In the genomic region with DNA sequence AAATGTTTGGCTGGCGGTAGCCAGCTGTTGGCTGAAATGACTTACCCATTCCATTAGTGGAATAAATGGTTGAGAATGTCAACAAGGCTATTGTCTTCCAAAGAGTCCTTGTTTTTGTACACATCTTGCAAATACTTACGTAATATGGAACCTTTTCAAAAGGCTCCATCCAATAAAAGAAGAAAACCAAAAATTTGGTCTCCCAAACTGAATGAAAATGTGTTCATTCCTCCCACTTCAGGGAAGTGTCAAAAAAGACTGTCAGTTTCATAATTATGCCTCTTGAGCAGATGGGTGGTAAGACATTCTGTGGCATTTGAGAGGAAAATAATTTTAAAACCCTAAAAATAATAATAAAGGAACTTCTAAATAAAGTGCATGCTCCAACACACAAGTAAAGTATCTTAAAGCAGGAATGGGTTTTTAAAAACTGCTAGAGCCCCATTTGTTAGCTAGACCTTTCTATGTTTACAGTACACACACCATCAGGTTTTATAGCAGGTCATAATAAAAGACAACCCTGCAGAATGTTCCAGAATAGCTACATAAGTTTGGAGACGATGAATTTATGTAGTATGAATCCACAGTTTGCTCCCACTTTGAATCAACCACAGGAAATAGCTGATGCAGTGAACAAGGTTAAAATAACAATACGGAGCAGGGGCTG, we compare ENCODE assay signal across 20 cellular contexts.
A peak's percentile ranks its signal among the peaks of the same experiment; 100 is the strongest.
DNase-seq lines count a peak whose midpoint lies in the region; ATAC-seq and TF ChIP-seq lines count a peak whose summit lies in the region.
"Had no signal": no experiment of that assay in that cellular context is flagged by ENCODE, and none has a peak within 500 bp of the region (broad histone marks: within the 10 kb centered on the region; RNA-seq: fewer than 3 reads in every experiment).

No MANE protein-coding gene starts in this region.

- H2BK20ac ChIP-seq in H9 (ENCODE audit: low read depth, low read length, poor library complexity, severe bottlenecking) = no peak overlapping the region

- intact Hi-C loops in colonic mucosa (cut with DNase I) = no loop called here
- intact Hi-C loops in mucosa of descending colon (cut with DNase I, micrococcal nuclease) = no loop called here
- intact Hi-C loops in activated CD4-positive, alpha-beta memory T cell treated with anti-CD3 and anti-CD28 coated beads for 36 hours (cut with micrococcal nuclease) = no loop called here

- H3K14ac ChIP-seq in H9 (ENCODE audit: insufficient read depth, low read length) = no peak overlapping the region

- no peak overlapping the region for H3K23ac ChIP-seq in H9 (ENCODE audit: insufficient read length, low read depth, low read length)

- POLR2A ChIA-PET in activated CD4-positive, alpha-beta memory T cell treated with anti-CD3 and anti-CD28 coated beads for 36 hours (lab: Charles Lee) = no interaction called here

- no peak overlapping the region for H3K4me3 Mint-ChIP-seq in H9
- H3K4me3 Mint-ChIP-seq in activated CD4-positive, alpha-beta memory T cell treated with anti-CD3 and anti-CD28 coated beads for 36 hours = no peak overlapping the region
- H3K4me3 Mint-ChIP-seq: CD14-positive monocyte had no signal

- no peak overlapping the region for H2BK12ac ChIP-seq in H9 (ENCODE audit: insufficient read length, low read depth, low read length)

- no peak overlapping the region for H2BK15ac ChIP-seq in H9 (ENCODE audit: low read depth, low read length)

- H2BK5ac ChIP-seq in H9 (ENCODE audit: insufficient read length, low read length) = no peak overlapping the region

- H3K56ac ChIP-seq in H9 (ENCODE audit: insufficient read length, low read depth, low read length) = no peak overlapping the region

- no peaks in the 10 kb centered on the region for H3K27me3 Mint-ChIP-seq in H9 (ENCODE audit: low read depth)
- H3K27me3 Mint-ChIP-seq in activated CD4-positive, alpha-beta memory T cell treated with anti-CD3 and anti-CD28 coated beads for 36 hours = no peaks in the 10 kb centered on the region

- no peaks in the 10 kb centered on the region for H3K79me2 ChIP-seq in H9 (ENCODE audit: insufficient read depth, low read length)
- no peaks in the 10 kb centered on the region for H3K79me2 ChIP-seq in hepatocyte

- no peak overlapping the region for H3K18ac ChIP-seq in H9 (ENCODE audit: insufficient read length, low read depth, low read length)

- WGBS in H9 (ENCODE audit: extremely low coverage, insufficient read length, low lambda C conversion rate) = no CpG with 5 or more reads among the region's 4 CpGs
- WGBS in hepatocyte (ENCODE audit: low lambda C conversion rate, missing lambda C conversion rate) = 59% methylated on average over 4 of the region's 4 CpGs

- CTCF ChIA-PET in activated CD4-positive, alpha-beta memory T cell treated with anti-CD3 and anti-CD28 coated beads for 36 hours (lab: Charles Lee) = no interaction called here

- no peaks in the 10 kb centered on the region for H3K9me3 Mint-ChIP-seq in H9
- H3K9me3 Mint-ChIP-seq in activated CD4-positive, alpha-beta memory T cell treated with anti-CD3 and anti-CD28 coated beads for 36 hours = peaks cover 9% of the 10 kb centered on the region

- H4K91ac ChIP-seq in H9 (ENCODE audit: insufficient read length, low read depth, low read length) = no peak overlapping the region

- no peak overlapping the region for H2AFZ ChIP-seq in H9 (ENCODE audit: low read length)
- no peak overlapping the region for H2AFZ ChIP-seq in hepatocyte

- DNase-seq in H9 = no peak
- DNase-seq in colonic mucosa = no peak
- DNase-seq in hepatocyte (ENCODE audit: low spot score) = no peak
- DNase-seq in mucosa of descending colon = no peak
- no peak for DNase-seq in activated CD4-positive, alpha-beta memory T cell treated with anti-CD3 and anti-CD28 coated beads for 36 hours
- DNase-seq in DMS79 treated with DMSO at 0.1 percent for 48 hours (lab: John Stamatoyannopoulos, UW) = no peak
- no peak for DNase-seq in NCI-H446 treated with DMSO at 0.1 percent for 48 hours (lab: John Stamatoyannopoulos, UW)
- DNase-seq: GDM1, GOT3, MG63, NCI-H1417, NCI-H1694 treated with DMSO at 0.1 percent for 48 hours, NCI-H2227 treated with DMSO at 0.1 percent for 48 hours, NCI-H524, NCI-H774 had no signal

- TF ChIP-seq CTCF in H9 (conservative IDR thresholded peaks at IDR 0.05) (no peak), colonic mucosa (IDR thresholded peaks at IDR 0.05) (no peak), hepatocyte (IDR thresholded peaks at IDR 0.05; ENCODE audit: poor library complexity) (no peak), mucosa of descending colon (IDR thresholded peaks at IDR 0.05) (no peak)

- peak overlapping the region in 1 of 3 experiments; percentile 45; a peak in 2 of 7 replicates for H3K27ac Mint-ChIP-seq in H9
- no peak overlapping the region for H3K27ac Mint-ChIP-seq in activated CD4-positive, alpha-beta memory T cell treated with anti-CD3 and anti-CD28 coated beads for 36 hours
- H3K27ac Mint-ChIP-seq: CD14-positive monocyte had no signal

- H3K4me3 ChIP-seq in colonic mucosa (no peak overlapping the region), hepatocyte (no peak overlapping the region), mucosa of descending colon (no peak overlapping the region)
- H3K4me3 ChIP-seq: K562, MG63 had no signal

- H3K9me3 ChIP-seq in H9 (ENCODE audit: control insufficient read depth, low read depth, low read length) (no peaks in the 10 kb centered on the region), colonic mucosa (no peaks in the 10 kb centered on the region), hepatocyte (ENCODE audit: low read depth) (no peaks in the 10 kb centered on the region), mucosa of descending colon (no peaks in the 10 kb centered on the region)
- H3K9me3 ChIP-seq: MG63 had no signal

- no peak overlapping the region for H4K5ac ChIP-seq in H9 (ENCODE audit: insufficient read length, low read depth, low read length)

- H3K4me1 Mint-ChIP-seq in H9 = peaks cover 21 to 24% of the 10 kb centered on the region in 2 experiments
- H3K4me1 Mint-ChIP-seq in activated CD4-positive, alpha-beta memory T cell treated with anti-CD3 and anti-CD28 coated beads for 36 hours (ENCODE audit: low read depth) = no peaks in the 10 kb centered on the region
- H3K4me1 Mint-ChIP-seq: CD14-positive monocyte had no signal

- no peak overlapping the region for H3K4ac ChIP-seq in H9 (ENCODE audit: low read depth, low read length)

- peaks cover 6% of the 10 kb centered on the region; the same call in 1 of the 2 replicates for H3K4me1 ChIP-seq in H9 (ENCODE audit: insufficient read depth, low read length)
- no peaks in the 10 kb centered on the region for H3K4me1 ChIP-seq in colonic mucosa
- H3K4me1 ChIP-seq in hepatocyte (ENCODE audit: insufficient read depth) = no peaks in the 10 kb centered on the region
- H3K4me1 ChIP-seq in mucosa of descending colon (ENCODE audit: low read depth) = peaks cover 8% of the 10 kb centered on the region

- H3K79me1 ChIP-seq in H9 (ENCODE audit: insufficient read depth, low read depth, low read length, poor library complexity, severe bottlenecking) = no peaks in the 10 kb centered on the region

- H3K36me3 Mint-ChIP-seq in H9 (ENCODE audit: insufficient read depth in 1 of 3, low read depth in 3 of 3) = peaks cover 3 to 5% (median 4%) of the 10 kb centered on the region in 3 experiments; a peak in 4 of 7 replicates
- H3K36me3 Mint-ChIP-seq in activated CD4-positive, alpha-beta memory T cell treated with anti-CD3 and anti-CD28 coated beads for 36 hours = no peaks in the 10 kb centered on the region
- H3K36me3 Mint-ChIP-seq: CD14-positive monocyte had no signal

- no peak overlapping the region for H4K8ac ChIP-seq in H9 (replicated peaks; ENCODE audit: insufficient read length, low read depth, low read length)

- H3K27me3 ChIP-seq in H9 (ENCODE audit: insufficient read depth, low read length) = no peaks in the 10 kb centered on the region
- H3K27me3 ChIP-seq in colonic mucosa = no peaks in the 10 kb centered on the region
- H3K27me3 ChIP-seq in hepatocyte = no peaks in the 10 kb centered on the region
- H3K27me3 ChIP-seq: MG63 had no signal

- H2AK5ac ChIP-seq in H9 (ENCODE audit: insufficient read length, low read length) = no peak overlapping the region

- no peak overlapping the region for H3T11ph ChIP-seq in H9 (ENCODE audit: low read length)

- no peak overlapping the region for H2BK120ac ChIP-seq in H9 (ENCODE audit: low read depth, low read length, poor library complexity, severe bottlenecking)

- H3K9ac ChIP-seq in H9 (ENCODE audit: extremely low read depth, insufficient read length, low read length) (no peak overlapping the region), colonic mucosa (ENCODE audit: low read depth in 2 of 2, low read length in 2 of 2) (no peak overlapping the region)

- H3K23me2 ChIP-seq in H9 (ENCODE audit: insufficient read length, low read depth, low read length, poor library complexity, severe bottlenecking) = no peaks in the 10 kb centered on the region

- ATAC-seq in mucosa of descending colon = peak; percentile 75
- ATAC-seq in HG03135 (IDR thresholded peaks at IDR 0.05; ENCODE audit: unreplicated experiment) = no peak
- ATAC-seq: HepG2, K562, Right ventricle myocardium inferior had no signal

- H3K27ac ChIP-seq in H9 (ENCODE audit: insufficient read length, low read depth, low read length) (no peak overlapping the region), colonic mucosa (peak overlapping the region; percentile 25), hepatocyte (no peak overlapping the region)

- no peaks in the 10 kb centered on the region for H3K9me2 ChIP-seq in hepatocyte (replicated peaks; ENCODE audit: insufficient read depth)

- H3K4me2 ChIP-seq in H9 (ENCODE audit: insufficient read depth, insufficient read length, low read length) (peak overlapping the region; percentile 4), hepatocyte (peak overlapping the region; percentile 12)

- H3K36me3 ChIP-seq in colonic mucosa = no peaks in the 10 kb centered on the region
- H3K36me3 ChIP-seq in hepatocyte (replicated peaks; ENCODE audit: insufficient read depth, low read depth) = no peaks in the 10 kb centered on the region
- H3K36me3 ChIP-seq in mucosa of descending colon (ENCODE audit: low read depth) = no peaks in the 10 kb centered on the region
- H3K36me3 ChIP-seq: MG63 had no signal

- no peaks in the 10 kb centered on the region for H4K20me1 ChIP-seq in H9 (ENCODE audit: control insufficient read depth, insufficient read depth, insufficient read length)
- H4K20me1 ChIP-seq in hepatocyte (ENCODE audit: insufficient read depth, poor library complexity, severe bottlenecking) = no peaks in the 10 kb centered on the region
